In genomic region chr15:68801572-68802148, GRCh38 we compare ENCODE assay signal across 14 cellular contexts. TPM values are rescaled to one million over a fixed set of nuclear protein-coding genes. Genes with fewer than 3 reads are reported as not detected.
DNase-seq lines count a peak whose midpoint lies in the region; ATAC-seq and TF ChIP-seq lines count a peak whose summit lies in the region.
"Had no signal": no experiment of that assay in that cellular context is flagged by ENCODE, and none has a peak within 500 bp of the region (broad histone marks: within the 10 kb centered on the region; RNA-seq: fewer than 3 reads in every experiment).

No MANE protein-coding gene starts in this region.

- 47% methylated on average over 4 of the region's 4 CpGs for WGBS in heart right ventricle, 2 donors
- 12% methylated on average over 4 of the region's 4 CpGs for WGBS in right lobe of liver (ENCODE audit: insufficient coverage, low coverage, low lambda C conversion rate, missing lambda C conversion rate)

- no peak for DNase-seq in left ventricle myocardium inferior
- no peak for DNase-seq in heart right ventricle
- peak; percentile 28 for DNase-seq in RWPE2 (ENCODE audit: low spot score)
- DNase-seq in right lobe of liver, result no peak
- DNase-seq in kidney tubule cell (ENCODE audit: low spot score), result no peak
- DNase-seq in islet precursor cell, result no peak
- DNase-seq in SIG-M5 treated with dmso at 0.1 percent for 504 hours (lab: John Stamatoyannopoulos, UW; ENCODE audit: unreplicated experiment), result no peak
- DNase-seq: activated effector memory CD4-positive, alpha-beta T cell treated with anti-CD3 and anti-CD28 coated beads, Interleukin-2, amount 50 U/mL, for 16 hours; NCI-H187 treated with DMSO at 0.1 percent for 48 hours; NCI-H446; NK-92 treated with Interleukin-12 subunit alpha and Interleukin-12 subunit beta, amount 100 ng/mL, for 24 hours; stimulated activated naive CD4-positive, alpha-beta T cell had no signal

- ATAC-seq in heart right ventricle, result no peak
- no peak for ATAC-seq in RWPE2 (ENCODE audit: low read depth)
- peak; percentile 33 to 78 (median 54) for ATAC-seq in right lobe of liver
- ATAC-seq in GM19035 (IDR thresholded peaks at IDR 0.05; ENCODE audit: unreplicated experiment), result no peak

- H3K27me3 ChIP-seq in left ventricle myocardium inferior (ENCODE audit: low read depth) (no peaks in the 10 kb centered on the region), heart right ventricle (no peaks in the 10 kb centered on the region), RWPE2 (ENCODE audit: insufficient read depth, poor library complexity, severe bottlenecking) (no peaks in the 10 kb centered on the region), right lobe of liver (no peaks in the 10 kb centered on the region)
- H3K27me3 ChIP-seq: tibial nerve had no signal

- no peaks in the 10 kb centered on the region for H3K36me3 ChIP-seq in left ventricle myocardium inferior
- no peaks in the 10 kb centered on the region for H3K36me3 ChIP-seq in heart right ventricle
- peaks cover 27% of the 10 kb centered on the region for H3K36me3 ChIP-seq in RWPE2 (ENCODE audit: low read depth)
- H3K36me3 ChIP-seq in right lobe of liver, result no peaks in the 10 kb centered on the region
- H3K36me3 ChIP-seq: tibial nerve had no signal

- H3K9me3 ChIP-seq in left ventricle myocardium inferior (replicated peaks), result no peaks in the 10 kb centered on the region
- no peaks in the 10 kb centered on the region for H3K9me3 ChIP-seq in heart right ventricle
- H3K9me3 ChIP-seq in RWPE2 (ENCODE audit: severe bottlenecking), result no peaks in the 10 kb centered on the region
- H3K9me3 ChIP-seq in right lobe of liver, result no peaks in the 10 kb centered on the region
- H3K9me3 ChIP-seq: tibial nerve had no signal

- H3K4me1 ChIP-seq in left ventricle myocardium inferior (peaks cover 89% of the 10 kb centered on the region), heart right ventricle (peaks cover 22 to 92% (median 67%) of the 10 kb centered on the region in 9 donors), RWPE2 (ENCODE audit: insufficient read depth, poor library complexity, severe bottlenecking) (peaks cover 12% of the 10 kb centered on the region), right lobe of liver (peaks cover 0 to 28% (median 9%) of the 10 kb centered on the region in 4 donors)

- intact Hi-C loops in left ventricle myocardium inferior (cut with micrococcal nuclease), result no loop called here
- intact Hi-C loops in heart right ventricle (cut with DNase I), result no loop called here
- intact Hi-C loops in right lobe of liver (cut with DNase I), result no loop called here

- no peak for TF ChIP-seq POLR2A in right lobe of liver (IDR thresholded peaks at IDR 0.05)

- H3K27ac ChIP-seq in left ventricle myocardium inferior (replicated peaks) (peak overlapping the region; percentile 7), heart right ventricle (peak overlapping the region in 3 of 10 donors; percentile 17 to 39 (median 18)), RWPE2 (ENCODE audit: poor library complexity, severe bottlenecking) (no peak overlapping the region), right lobe of liver (peak overlapping the region in 2 of 3 donors; percentile 19 to 49)
- H3K27ac ChIP-seq: tibial nerve had no signal

- TF ChIP-seq CTCF in left ventricle myocardium inferior (IDR thresholded peaks at IDR 0.05; ENCODE audit: borderline replicate concordance), result no peak
- no peak for TF ChIP-seq CTCF in heart right ventricle (IDR thresholded peaks at IDR 0.05)
- TF ChIP-seq CTCF in RWPE2 (IDR thresholded peaks at IDR 0.05; ENCODE audit: poor library complexity, severe bottlenecking), result no peak
- no peak for TF ChIP-seq CTCF in right lobe of liver (IDR thresholded peaks at IDR 0.05)

- H3K4me3 ChIP-seq in left ventricle myocardium inferior (no peak overlapping the region), heart right ventricle (no peak overlapping the region), RWPE2 (ENCODE audit: severe bottlenecking) (no peak overlapping the region), right lobe of liver (no peak overlapping the region)
- H3K4me3 ChIP-seq: tibial nerve had no signal

RNA-seq across cellular contexts. Expression of gene ANP32A, which starts 19.0 kb away (rescaled TPM):
- 150 TPM for total RNA-seq in left ventricle myocardium inferior
- 100 to 1,000 TPM; 122 to 201 (median 152) TPM for total RNA-seq in heart right ventricle
- polyA plus RNA-seq in heart right ventricle, result 100 to 1,000 TPM in 1 of 2 donors, 10 to 100 TPM in 1; 87.3 to 141 TPM
- total RNA-seq in right lobe of liver, result 10 to 100 TPM; 39.9 to 66.6 (median 49.0) TPM

Comparison
In these comparisons a context has a peak if more than half of its experiments do, and no peak if none do; other contexts are left out.
1. ATAC-seq: peak in right lobe of liver (4 of 4); none in heart right ventricle (0 of 8), RWPE2 (single experiment) and GM19035 (single experiment).